Comparison of ENCODE assay signal across 8 cellular contexts in genomic region chr7:97499204-97499603, GRCh38.
DNase-seq lines count a peak whose midpoint lies in the region; ATAC-seq and TF ChIP-seq lines count a peak whose summit lies in the region.

No MANE protein-coding gene starts in this region.

- no peaks in the 10 kb centered on the region for H3K4me1 Mint-ChIP-seq in neural progenitor cell

- H4K20me1 ChIP-seq in neural progenitor cell (ENCODE audit: low read depth), result no peaks in the 10 kb centered on the region

- TF ChIP-seq CTCF in 22Rv1 (IDR thresholded peaks at IDR 0.05) (peak; percentile 86), choroid plexus epithelial cell (conservative IDR thresholded peaks at IDR 0.05; ENCODE audit: low read depth, low read length) (peak; percentile 42), neural progenitor cell (IDR thresholded peaks at IDR 0.05) (peak; percentile 71), ascending aorta (IDR thresholded peaks at IDR 0.05) (peak in 1 of 3 experiments; percentile 24)

- H3K27ac Mint-ChIP-seq in neural progenitor cell, result no peak overlapping the region

- DNase-seq in G401 (ENCODE audit: low spot score), result peak; percentile 29
- DNase-seq in NCI-H69 (lab: John Stamatoyannopoulos, UW), result peak; percentile 70
- DNase-seq in choroid plexus epithelial cell (ENCODE audit: low read depth), result peak; percentile 4
- peak; percentile 48 for DNase-seq in neural progenitor cell (ENCODE audit: low spot score)
- DNase-seq in ascending aorta (ENCODE audit: low spot score in 2 of 2), result no peak

- H2AFZ ChIP-seq in neural progenitor cell (replicated peaks), result no peak overlapping the region

- in situ Hi-C loops in G401 (cut with HindIII; ENCODE audit: low sequenced_read_pairs), result no loop called here

- no peaks in the 10 kb centered on the region for H3K9me3 Mint-ChIP-seq in neural progenitor cell

- intact Hi-C loops in ascending aorta (cut with DNase I), result no loop called here

- no peak overlapping the region for H3K27ac ChIP-seq in 22Rv1
- H3K27ac ChIP-seq in neural progenitor cell, result no peak overlapping the region
- no peak overlapping the region for H3K27ac ChIP-seq in ascending aorta

- H3K4me3 Mint-ChIP-seq in neural progenitor cell, result no peak overlapping the region

- ATAC-seq in HG02642 (IDR thresholded peaks at IDR 0.05; ENCODE audit: poor library complexity, unreplicated experiment) (peak; percentile 66), HG03097 (IDR thresholded peaks at IDR 0.05; ENCODE audit: low FRiP score, unreplicated experiment) (no peak)

- no peak overlapping the region for H3K4me2 ChIP-seq in neural progenitor cell

- H3K9ac ChIP-seq in neural progenitor cell, result no peak overlapping the region

- H3K4me3 ChIP-seq in choroid plexus epithelial cell (ENCODE audit: low read depth, low read length) (no peak overlapping the region), neural progenitor cell (no peak overlapping the region), ascending aorta (no peak overlapping the region)

- H3K79me2 ChIP-seq in neural progenitor cell (ENCODE audit: low read depth), result no peaks in the 10 kb centered on the region

- no peaks in the 10 kb centered on the region for H3F3A ChIP-seq in neural progenitor cell (ENCODE audit: low read depth)

- H3K9me3 ChIP-seq in neural progenitor cell (ENCODE audit: low read depth) (no peaks in the 10 kb centered on the region), ascending aorta (no peaks in the 10 kb centered on the region)

- H3K4me1 ChIP-seq in neural progenitor cell, result no peaks in the 10 kb centered on the region
- H3K4me1 ChIP-seq in ascending aorta, result no peaks in the 10 kb centered on the region

- peaks cover 2% of the 10 kb centered on the region for H3K27me3 Mint-ChIP-seq in neural progenitor cell (ENCODE audit: insufficient read depth, low read depth)

- H3K36me3 Mint-ChIP-seq in neural progenitor cell, result no peaks in the 10 kb centered on the region

- no peaks in the 10 kb centered on the region for H3K36me3 ChIP-seq in neural progenitor cell
- no peaks in the 10 kb centered on the region for H3K36me3 ChIP-seq in ascending aorta

- H3K27me3 ChIP-seq in neural progenitor cell (no peaks in the 10 kb centered on the region), ascending aorta (no peaks in the 10 kb centered on the region)

Comparison
In these comparisons a context has a peak if more than half of its experiments do, and no peak if none do; other contexts are left out.
1. DNase-seq: peak in G401 (single experiment), NCI-H69 (single experiment), choroid plexus epithelial cell (single experiment) and neural progenitor cell (single experiment); none in ascending aorta (0 of 2).